Comparison of ENCODE assay signal across 2 cellular contexts in genomic region chr7:2676576-2676975, GRCh38. TPM values are rescaled to one million over a fixed set of nuclear protein-coding genes. Genes with fewer than 3 reads are reported as not detected.
"Had no signal": no experiment of that assay in that cellular context is flagged by ENCODE, and none has a peak within 500 bp of the region (broad histone marks: within the 10 kb centered on the region; RNA-seq: fewer than 3 reads in every experiment).

No MANE protein-coding gene starts in this region.

RNA-seq across cellular contexts. Expression of gene AMZ1, which starts 11.4 kb away (rescaled TPM):
- total RNA-seq: HT1080, K562 had no signal
- polyA plus RNA-seq: K562 had no signal
